8 cellular contexts compared by ENCODE assay signal in genomic region chr11:47981667-47982404, GRCh38. TPM values are rescaled to one million over a fixed set of nuclear protein-coding genes. Genes with fewer than 3 reads are reported as not detected.
DNase-seq lines count a peak whose midpoint lies in the region; ATAC-seq and TF ChIP-seq lines count a peak whose summit lies in the region.

No MANE protein-coding gene starts in this region.

- H3K9me3 ChIP-seq in RWPE2 (ENCODE audit: severe bottlenecking) (no peaks in the 10 kb centered on the region), esophagus squamous epithelium (no peaks in the 10 kb centered on the region), ovary (no peaks in the 10 kb centered on the region)

- no peak for DNase-seq in RWPE2 (ENCODE audit: low spot score)
- no peak for DNase-seq in esophagus squamous epithelium (lab: John Stamatoyannopoulos, UW)
- DNase-seq in ovary: no peak
- DNase-seq in NCI-H2081 (lab: John Stamatoyannopoulos, UW): no peak
- no peak for DNase-seq in NCI-H524 (lab: John Stamatoyannopoulos, UW)
- no peak for DNase-seq in NCI-H2196 (lab: John Stamatoyannopoulos, UW; ENCODE audit: unreplicated experiment)

- H3K27ac ChIP-seq in RWPE2 (ENCODE audit: poor library complexity, severe bottlenecking) (no peak overlapping the region), esophagus squamous epithelium (peak overlapping the region; percentile 66 to 82 (median 76)), ovary (no peak overlapping the region)

- H3K27me3 ChIP-seq in RWPE2 (ENCODE audit: insufficient read depth, poor library complexity, severe bottlenecking): no peaks in the 10 kb centered on the region
- H3K27me3 ChIP-seq in esophagus squamous epithelium: peaks cover 0 to 23% (median 0%) of the 10 kb centered on the region in 4 donors
- no peaks in the 10 kb centered on the region for H3K27me3 ChIP-seq in ovary

- ATAC-seq in GM18868 (IDR thresholded peaks at IDR 0.05; ENCODE audit: unreplicated experiment) (peak; percentile 16), RWPE2 (ENCODE audit: low read depth) (no peak), GM19397 (IDR thresholded peaks at IDR 0.05; ENCODE audit: unreplicated experiment) (no peak)

- H3K4me3 ChIP-seq in RWPE2 (ENCODE audit: severe bottlenecking) (peak overlapping the region; percentile 98), esophagus squamous epithelium (peak overlapping the region; percentile 60 to 81 (median 69)), ovary (peak overlapping the region; percentile 67)

- H3K36me3 ChIP-seq in RWPE2 (ENCODE audit: low read depth): no peaks in the 10 kb centered on the region
- H3K36me3 ChIP-seq in esophagus squamous epithelium: no peaks in the 10 kb centered on the region
- H3K36me3 ChIP-seq in ovary: no peaks in the 10 kb centered on the region

- intact Hi-C loops in esophagus squamous epithelium (cut with DNase I): no loop called here
- intact Hi-C loops in ovary (cut with DNase I): loop anchor here in 1 of 4 donors (5.0 kb wide), 1 partner anchor 45 kb away; no protein-coding TSS in a partner anchor

- WGBS in esophagus squamous epithelium, 2 donors: 27 to 49% methylated on average over 6 to 11 of the region's 17 CpGs
- 58 to 61% (median 59%) methylated on average over 17 of the region's 17 CpGs for WGBS in ovary, 3 donors

- no peak for TF ChIP-seq CTCF in RWPE2 (IDR thresholded peaks at IDR 0.05; ENCODE audit: poor library complexity, severe bottlenecking)
- no peak for TF ChIP-seq CTCF in esophagus squamous epithelium (IDR thresholded peaks at IDR 0.05)
- no peak for TF ChIP-seq CTCF in ovary (IDR thresholded peaks at IDR 0.05)

- no peak for TF ChIP-seq POLR2A in esophagus squamous epithelium (IDR thresholded peaks at IDR 0.05)
- no peak for TF ChIP-seq POLR2A in ovary (IDR thresholded peaks at IDR 0.05)

- TF ChIP-seq EP300 in ovary (IDR thresholded peaks at IDR 0.05): no peak

- peaks cover 5% of the 10 kb centered on the region for H3K4me1 ChIP-seq in RWPE2 (ENCODE audit: insufficient read depth, poor library complexity, severe bottlenecking)
- peaks cover 11 to 31% (median 15%) of the 10 kb centered on the region in 3 donors for H3K4me1 ChIP-seq in esophagus squamous epithelium
- H3K4me1 ChIP-seq in ovary (ENCODE audit: insufficient read depth): peaks cover 3% of the 10 kb centered on the region

RNA-seq across cellular contexts. Expression of gene PTPRJ, which starts 1.5 kb away (rescaled TPM):
- total RNA-seq in esophagus squamous epithelium (10 to 100 TPM in 1 of 4 donors, 1 to 10 TPM in 3; 1.7 to 11.6 (median 3.4) TPM), ovary (10 to 100 TPM in 1 of 7 donors, 1 to 10 TPM in 6; 3.3 to 16.1 (median 5.5) TPM)
- 1 to 10 TPM; 1.6 to 6.0 TPM for polyA plus RNA-seq in ovary

Comparison
In these comparisons a context has a peak if more than half of its experiments do, and no peak if none do; other contexts are left out.
1. H3K27ac ChIP-seq: peak in esophagus squamous epithelium (4 of 4); none in RWPE2 (single experiment) and ovary (0 of 2).
2. Peak in every context shown above with its lines, with median percentiles within 50 percentile points of each other: H3K4me3 ChIP-seq.